ENCODE assay signal across 8 cellular contexts in genomic region chr14:22588419-22589095, GRCh38. TPM values are rescaled to one million over a fixed set of nuclear protein-coding genes. Genes with fewer than 3 reads are reported as not detected.
DNase-seq lines count a peak whose midpoint lies in the region; ATAC-seq and TF ChIP-seq lines count a peak whose summit lies in the region.

No MANE protein-coding gene starts in this region.

- no peaks in the 10 kb centered on the region for H3K9me3 ChIP-seq in mucosa of stomach (ENCODE audit: control insufficient read depth, low read length)

- DNase-seq in MCF 10A (ENCODE audit: unreplicated experiment) (no peak), HuH-7 (ENCODE audit: low spot score) (no peak), GF-D8 (lab: John Stamatoyannopoulos, UW) (no peak)

- H3K27me3 Mint-ChIP-seq in MCF 10A (ENCODE audit: insufficient read depth, unreplicated experiment): peaks cover 18% of the 10 kb centered on the region

- CTCF ChIA-PET in MCF 10A (lab: Yijun Ruan, JAX): interaction anchor here (0.5 to 8.3 kb wide), 11 partner anchors 9 to 280 kb away, joined by 3 to 58 read pairs (median 4); partner anchors contain the start of genes ABHD4 and OR6J1

- H2AFZ ChIP-seq in ACC112 (ENCODE audit: low read length, unreplicated experiment): peak overlapping the region; percentile 61

- H3K9ac ChIP-seq in mucosa of stomach (ENCODE audit: low read length): peak overlapping the region; percentile 87

- H3K79me2 ChIP-seq in ACC112 (ENCODE audit: control insufficient read depth, insufficient read depth, low read length, unreplicated experiment): peaks cover 54% of the 10 kb centered on the region

- ATAC-seq in HG03196 (IDR thresholded peaks at IDR 0.05; ENCODE audit: unreplicated experiment) (peak; percentile 4), GM18858 (IDR thresholded peaks at IDR 0.05; ENCODE audit: unreplicated experiment) (no peak), HG02678 (IDR thresholded peaks at IDR 0.05; ENCODE audit: unreplicated experiment) (no peak)

- intact Hi-C loops in MCF 10A (cut with micrococcal nuclease): loop anchor here (1.0 kb wide), 1 partner anchor 58 kb away; no protein-coding TSS in a partner anchor

- H3K4me3 ChIP-seq in ACC112 (ENCODE audit: low read depth, low read length) (peak overlapping the region; percentile 92), mucosa of stomach (ENCODE audit: low read length) (peak overlapping the region; percentile 87)

- H3K27ac Mint-ChIP-seq in MCF 10A (ENCODE audit: low read depth, unreplicated experiment): peak overlapping the region; percentile 96

- H3K4me1 ChIP-seq in ACC112 (ENCODE audit: control insufficient read depth, insufficient read depth, low read length, unreplicated experiment): peaks cover 42% of the 10 kb centered on the region
- H3K4me1 ChIP-seq in mucosa of stomach (ENCODE audit: control insufficient read depth, insufficient read depth, low read length): peaks cover 19% of the 10 kb centered on the region

- no peak for TF ChIP-seq CTCF in MCF 10A (IDR thresholded peaks at IDR 0.05; ENCODE audit: unreplicated experiment)

- H3K27ac ChIP-seq in ACC112 (ENCODE audit: low read depth, low read length): peak overlapping the region; percentile 93

- peak overlapping the region; percentile 92 for H3K4me3 Mint-ChIP-seq in MCF 10A (ENCODE audit: unreplicated experiment)

- H3K36me3 ChIP-seq in ACC112 (ENCODE audit: insufficient read depth, low read length) (peaks cover 9% of the 10 kb centered on the region; the same call in 1 of the 2 replicates), mucosa of stomach (ENCODE audit: control insufficient read depth, insufficient read depth, low read length) (no peaks in the 10 kb centered on the region)

- POLR2A ChIA-PET in MCF 10A (lab: Yijun Ruan, JAX): interaction anchor here (0.6 to 5.6 kb wide), 30 partner anchors 9 to 507 kb away, joined by 3 to 116 read pairs (median 5); partner anchors contain the start of genes ABHD4, ACIN1, C14orf119 and MRPL52

- TSS peak; percentile 74 for BruUV-seq in MCF 10A (replicated peaks; lab: Mats Ljungman, UMichigan)

- H3K27me3 ChIP-seq in ACC112 (ENCODE audit: insufficient read depth, low read length): no peaks in the 10 kb centered on the region
- no peaks in the 10 kb centered on the region for H3K27me3 ChIP-seq in mucosa of stomach (ENCODE audit: control insufficient read depth, insufficient read depth, low read length)

- peaks cover 39% of the 10 kb centered on the region for H3K36me3 Mint-ChIP-seq in MCF 10A (ENCODE audit: insufficient read depth, unreplicated experiment)

- H3K4me1 Mint-ChIP-seq in MCF 10A (ENCODE audit: insufficient read depth, unreplicated experiment): peaks cover 28% of the 10 kb centered on the region

- H3K9me3 Mint-ChIP-seq in MCF 10A (ENCODE audit: unreplicated experiment): no peaks in the 10 kb centered on the region

RNA-seq across cellular contexts. Expression of gene DAD1, which starts 0.5 kb away (rescaled TPM):
- total RNA-seq in MCF 10A (2022): 166 and 210 TPM in 2 replicates

RNA-seq across cellular contexts. Expression of gene ABHD4, which starts 9.5 kb away (rescaled TPM):
- total RNA-seq in MCF 10A (2022): 10.3 and 16.7 TPM in 2 replicates

RNA-seq across cellular contexts. Expression of gene OR6J1, which starts 55.6 kb away (rescaled TPM):
- not detected in 2 replicates for total RNA-seq in MCF 10A (2022)
